Comparison of ENCODE assay signal across 8 cellular contexts in genomic region chr18:36572135-36572856, GRCh38.
A peak's percentile ranks its signal among the peaks of the same experiment; 100 is the strongest.
DNase-seq lines count a peak whose midpoint lies in the region; ATAC-seq, FAIRE-seq and TF ChIP-seq lines count a peak whose summit lies in the region.

No MANE protein-coding gene starts in this region.

- FAIRE-seq in pancreas (lab: Jason Lieb, UNC): peak; percentile 45

- H2AFZ ChIP-seq in Karpas-422 (ENCODE audit: low read length): no peak overlapping the region

- ATAC-seq in pancreas (peak; percentile 71 to 90 (median 86)), GM21825 (IDR thresholded peaks at IDR 0.05; ENCODE audit: unreplicated experiment) (no peak)

- intact Hi-C loops in pancreas (cut with DNase I): loop anchor here in 1 of 3 donors (10.0 kb wide), 1 partner anchor 287 kb away; no protein-coding TSS in a partner anchor

- peak; percentile 41 for DNase-seq in activated CD4-positive, alpha-beta T cell treated with anti-CD3 and anti-CD28 coated beads, Interleukin-2, amount 10 ng/mL, durations not matched to agents 7 days and 5 days
- DNase-seq in activated CD4-positive, alpha-beta T cell treated with anti-CD3 and anti-CD28 coated beads for 1 hour: no peak
- peak; percentile 77 for DNase-seq in Karpas-422
- DNase-seq in SJCRH30: peak; percentile 5 to 37
- DNase-seq in fibroblast of mammary gland (ENCODE audit: low read depth): peak; percentile 66
- peak in 3 of 6 donors; percentile 21 to 51 (median 28) for DNase-seq in pancreas
- no peak for DNase-seq in stimulated activated naive CD4-positive, alpha-beta T cell (lab: John Stamatoyannopoulos, UW)

- no peak overlapping the region for H3K9ac ChIP-seq in Karpas-422 (ENCODE audit: low read length)

- no peak overlapping the region for H3K27ac ChIP-seq in Karpas-422 (ENCODE audit: low read length)
- H3K27ac ChIP-seq in SJCRH30: no peak overlapping the region
- no peak overlapping the region for H3K27ac ChIP-seq in pancreas

- no peak overlapping the region for H3K27ac Mint-ChIP-seq in activated CD4-positive, alpha-beta T cell treated with anti-CD3 and anti-CD28 coated beads, Interleukin-2, amount 10 ng/mL, durations not matched to agents 7 days and 5 days

- H3K27me3 Mint-ChIP-seq in activated CD4-positive, alpha-beta T cell treated with anti-CD3 and anti-CD28 coated beads, Interleukin-2, amount 10 ng/mL, durations not matched to agents 7 days and 5 days: peaks cover 19% of the 10 kb centered on the region

- no peaks in the 10 kb centered on the region for H4K20me1 ChIP-seq in Karpas-422 (ENCODE audit: insufficient read depth, low read depth, low read length)

- no peaks in the 10 kb centered on the region for H3K9me3 Mint-ChIP-seq in activated CD4-positive, alpha-beta T cell treated with anti-CD3 and anti-CD28 coated beads, Interleukin-2, amount 10 ng/mL, durations not matched to agents 7 days and 5 days

- H3K27me3 ChIP-seq in Karpas-422 (ENCODE audit: low read length) (no peaks in the 10 kb centered on the region; the same call in 1 of the 2 replicates), SJCRH30 (no peaks in the 10 kb centered on the region), pancreas (no peaks in the 10 kb centered on the region)

- no peaks in the 10 kb centered on the region for H3K9me2 ChIP-seq in Karpas-422 (replicated peaks; ENCODE audit: insufficient read depth, low read length)

- H3K79me2 ChIP-seq in Karpas-422 (ENCODE audit: low read length): no peaks in the 10 kb centered on the region

- WGBS in pancreas, 2 donors: 13 to 14% methylated on average over 10 of the region's 10 CpGs

- H3K4me1 ChIP-seq in Karpas-422 (ENCODE audit: low read length) (no peaks in the 10 kb centered on the region), SJCRH30 (no peaks in the 10 kb centered on the region), pancreas (no peaks in the 10 kb centered on the region)

- POLR2A ChIA-PET in activated CD4-positive, alpha-beta T cell treated with anti-CD3 and anti-CD28 coated beads, Interleukin-2, amount 10 ng/mL, durations not matched to agents 7 days and 5 days (lab: Charles Lee): no interaction called here

- TF ChIP-seq CTCF in fibroblast of mammary gland (conservative IDR thresholded peaks at IDR 0.05; ENCODE audit: control insufficient read depth, insufficient read depth, low read depth, low read length) (peak; percentile 79), pancreas (IDR thresholded peaks at IDR 0.05) (peak in 3 of 4 donors; percentile 20 to 33 (median 31))

- H3K4me2 ChIP-seq in Karpas-422 (ENCODE audit: low read depth, low read length, poor library complexity, severe bottlenecking): no peak overlapping the region

- H3K4me3 Mint-ChIP-seq in activated CD4-positive, alpha-beta T cell treated with anti-CD3 and anti-CD28 coated beads, Interleukin-2, amount 10 ng/mL, durations not matched to agents 7 days and 5 days: no peak overlapping the region

- CTCF ChIA-PET in activated CD4-positive, alpha-beta T cell treated with anti-CD3 and anti-CD28 coated beads, Interleukin-2, amount 10 ng/mL, durations not matched to agents 7 days and 5 days (lab: Charles Lee): no interaction called here

- H3K36me3 ChIP-seq in Karpas-422 (ENCODE audit: insufficient read depth, low read length) (no peaks in the 10 kb centered on the region), SJCRH30 (no peaks in the 10 kb centered on the region), pancreas (no peaks in the 10 kb centered on the region)

- H3K4me1 Mint-ChIP-seq in activated CD4-positive, alpha-beta T cell treated with anti-CD3 and anti-CD28 coated beads, Interleukin-2, amount 10 ng/mL, durations not matched to agents 7 days and 5 days: no peaks in the 10 kb centered on the region

- no peaks in the 10 kb centered on the region for H3K9me3 ChIP-seq in Karpas-422 (ENCODE audit: low read length)
- no peaks in the 10 kb centered on the region for H3K9me3 ChIP-seq in SJCRH30 (replicated peaks)
- H3K9me3 ChIP-seq in pancreas: no peaks in the 10 kb centered on the region

- H3K36me3 Mint-ChIP-seq in activated CD4-positive, alpha-beta T cell treated with anti-CD3 and anti-CD28 coated beads, Interleukin-2, amount 10 ng/mL, durations not matched to agents 7 days and 5 days (ENCODE audit: low read depth): no peaks in the 10 kb centered on the region

- no peak overlapping the region for H3K4me3 ChIP-seq in Karpas-422 (ENCODE audit: low read length)
- no peak overlapping the region for H3K4me3 ChIP-seq in SJCRH30
- no peak overlapping the region for H3K4me3 ChIP-seq in fibroblast of mammary gland (ENCODE audit: control insufficient read depth, low read depth, low read length)
- H3K4me3 ChIP-seq in pancreas: no peak overlapping the region

Comparison
In these comparisons a context has a peak if more than half of its experiments do, and no peak if none do; other contexts are left out.
1. DNase-seq: peak in activated CD4-positive, alpha-beta T cell treated with anti-CD3 and anti-CD28 coated beads, Interleukin-2, amount 10 ng/mL, durations not matched to agents 7 days and 5 days (single experiment), Karpas-422 (single experiment), SJCRH30 (2 of 2) and fibroblast of mammary gland (single experiment); none in activated CD4-positive, alpha-beta T cell treated with anti-CD3 and anti-CD28 coated beads for 1 hour (single experiment) and stimulated activated naive CD4-positive, alpha-beta T cell (0 of 6).